In genomic region chr1:161085165-161085564, GRCh38 we compare ENCODE assay signal across 20 cellular contexts. TPM values are rescaled to one million over a fixed set of nuclear protein-coding genes. Genes with fewer than 3 reads are reported as not detected.
DNase-seq lines count a peak whose midpoint lies in the region; ATAC-seq and TF ChIP-seq lines count a peak whose summit lies in the region.
"Had no signal": no experiment of that assay in that cellular context is flagged by ENCODE, and none has a peak within 500 bp of the region (broad histone marks: within the 10 kb centered on the region; RNA-seq: fewer than 3 reads in every experiment).

No MANE protein-coding gene starts in this region.

- peaks cover 83% of the 10 kb centered on the region for H3K79me1 ChIP-seq in trophoblast cell (ENCODE audit: low read length)

- H3K36me3 ChIP-seq in trophoblast cell (ENCODE audit: control insufficient read depth in 1 of 2, insufficient read depth in 2 of 2, low read length in 2 of 2) = no peaks in the 10 kb centered on the region

- H3K79me2 ChIP-seq in trophoblast cell (ENCODE audit: control insufficient read depth, insufficient read depth, low read length, poor library complexity) = peaks cover 28% of the 10 kb centered on the region

- peak overlapping the region; percentile 61 for H4K12ac ChIP-seq in trophoblast cell (ENCODE audit: low read depth, low read length)

- peak overlapping the region; percentile 99 for H4K91ac ChIP-seq in trophoblast cell (ENCODE audit: low read depth, low read length)

- H3K4me2 ChIP-seq in trophoblast cell (ENCODE audit: low read length) = peak overlapping the region; percentile 49

- H3K27me3 ChIP-seq in trophoblast cell (ENCODE audit: insufficient read depth, low read length) = no peaks in the 10 kb centered on the region

- H2BK5ac ChIP-seq in trophoblast cell (ENCODE audit: low read depth, low read length, poor library complexity) = peak overlapping the region; percentile 99

- DNase-seq in EL (peak; percentile 53), RPMI7951 (ENCODE audit: low read depth) (peak; percentile 63), epithelial cell of esophagus (ENCODE audit: low read depth) (peak; percentile 31), trophoblast cell (no peak), endothelial cell (ENCODE audit: low spot score) (no peak)
- DNase-seq: activated CD4-positive, alpha-beta T cell treated with anti-CD3 and anti-CD28 coated beads, Interleukin-2, amount 50 U/mL, for 4 hours; activated naive CD8-positive, alpha-beta T cell treated with anti-CD3 and anti-CD28 coated beads, Interleukin-2, amount 50 U/mL, for 24 hours; activated T-cell treated with anti-CD3 and anti-CD28 coated beads, Interleukin-2, amount 50 U/mL, for 48 hours; CD8-positive, alpha-beta memory T cell; GDM1; Karpas-422; NCI-H1436 treated with DMSO at 0.1 percent for 48 hours; NCI-H446; stimulated activated CD4-positive, alpha-beta T cell treated with anti-CD3 and anti-CD28 coated beads, Interleukin-12 subunit alpha, Interleukin-12 subunit beta, amount 100 ng/mL, for 4 hours; stimulated activated naive CD4-positive, alpha-beta T cell had no signal

- H3K18ac ChIP-seq in trophoblast cell (ENCODE audit: low read length) = peak overlapping the region; percentile 92

- no peaks in the 10 kb centered on the region for H3K9me3 ChIP-seq in trophoblast cell (ENCODE audit: insufficient read depth, low read depth, low read length)

- peaks cover 18% of the 10 kb centered on the region for H3K27me3 Mint-ChIP-seq in endothelial cell (ENCODE audit: unreplicated experiment)
- H3K27me3 Mint-ChIP-seq: activated naive CD8-positive, alpha-beta T cell treated with anti-CD3 and anti-CD28 coated beads, Interleukin-2, amount 50 U/mL, for 24 hours had no signal

- no peaks in the 10 kb centered on the region for H3K9me3 Mint-ChIP-seq in endothelial cell (ENCODE audit: unreplicated experiment)
- H3K9me3 Mint-ChIP-seq: activated naive CD8-positive, alpha-beta T cell treated with anti-CD3 and anti-CD28 coated beads, Interleukin-2, amount 50 U/mL, for 24 hours; CD8-positive, alpha-beta memory T cell had no signal

- peak overlapping the region; percentile 88 for H3K4me3 ChIP-seq in epithelial cell of esophagus (ENCODE audit: low read length)
- H3K4me3 ChIP-seq in trophoblast cell (ENCODE audit: low read depth, low read length) = no peak overlapping the region

- peak overlapping the region; percentile 99 for H3K27ac ChIP-seq in trophoblast cell (ENCODE audit: low read depth, low read length)
- H3K27ac ChIP-seq: HL-60 had no signal

- H3K9ac ChIP-seq in trophoblast cell (ENCODE audit: low read length) = no peak overlapping the region

- peak overlapping the region; percentile 96 for H3K14ac ChIP-seq in trophoblast cell (ENCODE audit: low read length)

- no peak overlapping the region for H3K27ac Mint-ChIP-seq in endothelial cell (ENCODE audit: unreplicated experiment)
- H3K27ac Mint-ChIP-seq: activated naive CD8-positive, alpha-beta T cell treated with anti-CD3 and anti-CD28 coated beads, Interleukin-2, amount 50 U/mL, for 24 hours had no signal

- peaks cover 11% of the 10 kb centered on the region for H3K4me1 Mint-ChIP-seq in endothelial cell (ENCODE audit: unreplicated experiment)
- H3K4me1 Mint-ChIP-seq: CD8-positive, alpha-beta memory T cell had no signal

- no peak overlapping the region for H3K23ac ChIP-seq in trophoblast cell (ENCODE audit: low read length)

- H3K4me1 ChIP-seq in trophoblast cell (ENCODE audit: control insufficient read depth in 1 of 2, insufficient read depth in 2 of 2, low read length in 2 of 2) = peaks cover 76 to 86% of the 10 kb centered on the region in 2 experiments

- H2AFZ ChIP-seq in trophoblast cell (ENCODE audit: insufficient read depth, low read length, poor library complexity) = no peak overlapping the region

- H3K4ac ChIP-seq in trophoblast cell (ENCODE audit: low read depth, low read length) = peak overlapping the region; percentile 87

- peak overlapping the region; percentile 98 for H2BK120ac ChIP-seq in trophoblast cell (ENCODE audit: insufficient read depth, low read length, poor library complexity)

- H2AK5ac ChIP-seq in trophoblast cell (ENCODE audit: low read length) = peak overlapping the region; percentile 88

- H2BK12ac ChIP-seq in trophoblast cell (ENCODE audit: low read length) = peak overlapping the region; percentile 99

- H3K4me3 Mint-ChIP-seq in endothelial cell (ENCODE audit: unreplicated experiment) = no peak overlapping the region
- H3K4me3 Mint-ChIP-seq: activated naive CD8-positive, alpha-beta T cell treated with anti-CD3 and anti-CD28 coated beads, Interleukin-2, amount 50 U/mL, for 24 hours; CD8-positive, alpha-beta memory T cell had no signal

- ATAC-seq in HG03045 (IDR thresholded peaks at IDR 0.05; ENCODE audit: unreplicated experiment) = no peak
- no peak for ATAC-seq in HG02870 (IDR thresholded peaks at IDR 0.05; ENCODE audit: unreplicated experiment)
- no peak for ATAC-seq in GM19455 (IDR thresholded peaks at IDR 0.05; ENCODE audit: unreplicated experiment)
- ATAC-seq: activated naive CD8-positive, alpha-beta T cell treated with anti-CD3 and anti-CD28 coated beads, Interleukin-2, amount 50 U/mL, for 24 hours had no signal

- H4K8ac ChIP-seq in trophoblast cell (ENCODE audit: low read depth, low read length) = peak overlapping the region; percentile 93

- H3K36me3 Mint-ChIP-seq in endothelial cell (ENCODE audit: low read depth, unreplicated experiment) = no peaks in the 10 kb centered on the region
- H3K36me3 Mint-ChIP-seq: CD8-positive, alpha-beta memory T cell had no signal

- TF ChIP-seq CTCF in epithelial cell of esophagus (IDR thresholded peaks at IDR 0.05; ENCODE audit: insufficient read depth, low read depth, low read length, missing control alignments) (no peak), endothelial cell (IDR thresholded peaks at IDR 0.05; ENCODE audit: unreplicated experiment) (no peak)

- no CpG with 5 or more reads among the region's 2 CpGs for WGBS in trophoblast cell (ENCODE audit: extremely low coverage, insufficient coverage, insufficient read length)

RNA-seq across cellular contexts. Expression of gene NECTIN4, which starts 4.2 kb away (rescaled TPM):
- 0.20 TPM in 1 of 2 replicates, not detected in the other for total RNA-seq in RPMI7951 (2014; rRNA removed; shearing (Covaris generic))
- 35.8 and 38.6 TPM in 2 replicates for polyA plus RNA-seq in trophoblast cell (2013)
- total RNA-seq in endothelial cell (ENCODE audit: unreplicated experiment) = 0.13 TPM
- polyA plus RNA-seq: CD8-positive, alpha-beta memory T cell had no signal

RNA-seq across cellular contexts. Expression of gene KLHDC9, which starts 13.0 kb away (rescaled TPM):
- total RNA-seq in RPMI7951 (2014; rRNA removed; shearing (Covaris generic)) = not detected in 2 replicates
- 4.0 and 4.5 TPM in 2 replicates for polyA plus RNA-seq in trophoblast cell (2013)
- 7.3 TPM for total RNA-seq in endothelial cell (ENCODE audit: unreplicated experiment)
- polyA plus RNA-seq: CD8-positive, alpha-beta memory T cell had no signal

RNA-seq across cellular contexts. Expression of gene ARHGAP30, which starts 15.5 kb away (rescaled TPM):
- total RNA-seq in RPMI7951 (2014; rRNA removed; shearing (Covaris generic)) = 0.20 TPM in 1 of 2 replicates, not detected in the other
- 0.82 and 0.97 TPM in 2 replicates for polyA plus RNA-seq in trophoblast cell (2013)
- 0.23 TPM for total RNA-seq in endothelial cell (ENCODE audit: unreplicated experiment)
- total RNA-seq: endothelial cell of umbilical vein had no signal
- polyA plus RNA-seq: endothelial cell of umbilical vein had no signal

RNA-seq across cellular contexts. Expression of gene PFDN2, which starts 32.7 kb away (rescaled TPM):
- total RNA-seq in RPMI7951 (2014; rRNA removed; shearing (Covaris generic)) = 82.0 and 94.4 TPM in 2 replicates
- 263 and 270 TPM in 2 replicates for polyA plus RNA-seq in trophoblast cell (2013)
- 73.8 TPM for total RNA-seq in endothelial cell (ENCODE audit: unreplicated experiment)

RNA-seq across cellular contexts. Expression of gene NIT1, which starts 32.7 kb away (rescaled TPM):
- 27.0 and 27.9 TPM in 2 replicates for total RNA-seq in RPMI7951 (2014; rRNA removed; shearing (Covaris generic))
- polyA plus RNA-seq in trophoblast cell (2013) = 40.6 and 42.0 TPM in 2 replicates
- 20.5 TPM for total RNA-seq in endothelial cell (ENCODE audit: unreplicated experiment)

Comparison
In these comparisons a context has a peak if more than half of its experiments do, and no peak if none do; other contexts are left out.
1. DNase-seq: peak in EL (single experiment), RPMI7951 (single experiment) and epithelial cell of esophagus (single experiment); none in trophoblast cell (0 of 2) and endothelial cell (single experiment).